ENCODE assay signal across 8 cellular contexts in genomic region chr10:126252884-126253612, GRCh38.
A peak's percentile ranks its signal among the peaks of the same experiment; 100 is the strongest.
DNase-seq lines count a peak whose midpoint lies in the region; ATAC-seq and TF ChIP-seq lines count a peak whose summit lies in the region.
"Had no signal": no experiment of that assay in that cellular context is flagged by ENCODE, and none has a peak within 500 bp of the region (broad histone marks: within the 10 kb centered on the region; RNA-seq: fewer than 3 reads in every experiment).

No MANE protein-coding gene starts in this region.

- intact Hi-C loops in left ventricle myocardium superior (cut with micrococcal nuclease): no loop called here

- no peak for TF ChIP-seq CTCF in astrocyte of the cerebellum (IDR thresholded peaks at IDR 0.05; ENCODE audit: low read depth, low read length, missing control alignments)

- 41% methylated on average over 9 of the region's 9 CpGs for WGBS in urinary bladder

- peak; percentile 21 for DNase-seq in HK-2 (ENCODE audit: unreplicated experiment)
- DNase-seq in astrocyte of the cerebellum (ENCODE audit: low read depth): peak; percentile 99
- no peak for DNase-seq in left ventricle myocardium superior
- no peak for DNase-seq in stimulated activated CD4-positive, alpha-beta T cell treated with anti-CD3 and anti-CD28 coated beads, Interleukin-4, amount 100 ng/mL, for 4 hours
- DNase-seq: gastrocnemius medialis had no signal

- in situ Hi-C loops in astrocyte of the cerebellum (cut with HindIII; ENCODE audit: low sequenced_read_pairs): no loop called here

- no peaks in the 10 kb centered on the region for H3K4me1 ChIP-seq in urinary bladder (ENCODE audit: insufficient read depth)
- H3K4me1 ChIP-seq: gastrocnemius medialis had no signal

- H3K27ac ChIP-seq in urinary bladder (ENCODE audit: low read depth): peak overlapping the region; percentile 11
- H3K27ac ChIP-seq: gastrocnemius medialis had no signal

- no peak overlapping the region for H3K4me3 ChIP-seq in astrocyte of the cerebellum (ENCODE audit: low read depth, low read length)
- no peak overlapping the region for H3K4me3 ChIP-seq in urinary bladder (ENCODE audit: low read depth, low read length)
- H3K4me3 ChIP-seq: gastrocnemius medialis had no signal

- ATAC-seq in left ventricle myocardium superior (peak; percentile 91), HG02642 (IDR thresholded peaks at IDR 0.05; ENCODE audit: poor library complexity, unreplicated experiment) (no peak), HG03175 (IDR thresholded peaks at IDR 0.05; ENCODE audit: unreplicated experiment) (no peak)

- no peaks in the 10 kb centered on the region for H3K36me3 ChIP-seq in urinary bladder (ENCODE audit: insufficient read depth)
- H3K36me3 ChIP-seq: gastrocnemius medialis had no signal

Comparison
In these comparisons a context has a peak if more than half of its experiments do, and no peak if none do; other contexts are left out.
1. DNase-seq: peak in HK-2 (single experiment) and astrocyte of the cerebellum (single experiment); none in left ventricle myocardium superior (single experiment) and stimulated activated CD4-positive, alpha-beta T cell treated with anti-CD3 and anti-CD28 coated beads, Interleukin-4, amount 100 ng/mL, for 4 hours (0 of 2).